In genomic region chr12:12839003-12839395, GRCh38 we compare ENCODE assay signal across 23 cellular contexts. TPM values are rescaled to one million over a fixed set of nuclear protein-coding genes. Genes with fewer than 3 reads are reported as not detected.
DNase-seq lines count a peak whose midpoint lies in the region; ATAC-seq, FAIRE-seq and TF ChIP-seq lines count a peak whose summit lies in the region.
"Had no signal": no experiment of that assay in that cellular context is flagged by ENCODE, and none has a peak within 500 bp of the region (broad histone marks: within the 10 kb centered on the region; RNA-seq: fewer than 3 reads in every experiment).

No MANE protein-coding gene starts in this region.

- POLR2A ChIA-PET in HCT116 (lab: Charles Lee), result interaction anchor here (1.0 to 5.3 kb wide), 5 partner anchors 30 to 61 kb away, joined by 4 to 66 read pairs (median 18); partner anchors contain the start of gene GPRC5A
- POLR2A ChIA-PET in activated CD4-positive, alpha-beta memory T cell treated with anti-CD3 and anti-CD28 coated beads for 36 hours (lab: Charles Lee), result interaction anchor here (0.8 to 1.0 kb wide), 2 partner anchors 27 to 143 kb away, joined by 3 read pairs; no protein-coding TSS in a partner anchor

- peak overlapping the region; percentile 85 for H3K27ac ChIP-seq in HCT116 (ENCODE audit: low read depth, low read length)
- H3K27ac ChIP-seq in keratinocyte (ENCODE audit: control insufficient read depth, insufficient read depth, low read length), result peak overlapping the region; percentile 73
- H3K27ac ChIP-seq in MM.1S (ENCODE audit: low read length), result no peak overlapping the region
- H3K27ac ChIP-seq: BLaER1 had no signal

- H3K9ac ChIP-seq in HCT116 (ENCODE audit: low read length) (peak overlapping the region; percentile 66), keratinocyte (ENCODE audit: control insufficient read depth, extremely low read depth, insufficient read depth, low read length) (no peak overlapping the region), MM.1S (ENCODE audit: low read length) (no peak overlapping the region)
- H3K9ac ChIP-seq: BLaER1 had no signal

- no peak for TF ChIP-seq POLR2A in HCT116 (IDR thresholded peaks at IDR 0.05; ENCODE audit: borderline replicate concordance, extremely low read depth, insufficient read depth, insufficient read length)

- H3K36me3 Mint-ChIP-seq in activated CD4-positive, alpha-beta T cell treated with anti-CD3 and anti-CD28 coated beads, Interleukin-2, amount 10 ng/mL, durations not matched to agents 24 days and 14 days (ENCODE audit: low read depth), result peaks cover 28% of the 10 kb centered on the region
- peaks cover 9% of the 10 kb centered on the region for H3K36me3 Mint-ChIP-seq in activated CD4-positive, alpha-beta memory T cell treated with anti-CD3 and anti-CD28 coated beads for 36 hours
- H3K36me3 Mint-ChIP-seq: WTC11 had no signal

- ATAC-seq in HCT116 (no peak), sciatic nerve (no peak)
- ATAC-seq: activated CD8-positive, alpha-beta memory T cell treated with anti-CD3 and anti-CD28 coated beads, Interleukin-2, amount 10 ng/mL, durations not matched to agents 7 days and 5 days; WTC11 had no signal

- no TSS peak for BruUV-seq in HCT116 (replicated peaks; lab: Mats Ljungman, UMichigan)

- dilution Hi-C loops in keratinocyte (cut with MboI; ENCODE audit: extremely low pct_ligation_motif_present, low sequenced_read_pairs), result no loop called here

- DNase-seq in activated CD4-positive, alpha-beta T cell treated with anti-CD3 and anti-CD28 coated beads, Interleukin-2, amount 10 ng/mL, durations not matched to agents 24 days and 14 days, result no peak
- DNase-seq in activated CD4-positive, alpha-beta T cell treated with anti-CD3 and anti-CD28 coated beads, Interleukin-2, amount 50 U/mL, for 4 hours, result no peak
- DNase-seq in HCT116 (ENCODE audit: low read depth, low spot score) (no peak), keratinocyte (ENCODE audit: low read depth, low spot score) (no peak), SKM-1 treated with dmso at 0.1 percent for 144 hours (lab: John Stamatoyannopoulos, UW; ENCODE audit: unreplicated experiment) (no peak), MM.1S (no peak), sciatic nerve (ENCODE audit: low spot score) (no peak)
- no peak for DNase-seq in activated CD4-positive, alpha-beta memory T cell treated with anti-CD3 and anti-CD28 coated beads for 36 hours
- DNase-seq: activated CD8-positive, alpha-beta memory T cell treated with anti-CD3 and anti-CD28 coated beads, Interleukin-2, amount 10 ng/mL, durations not matched to agents 7 days and 5 days; activated naive CD4-positive, alpha-beta T cell treated with anti-CD3 and anti-CD28 coated beads for 36 hours; NCI-H1417 treated with DMSO at 0.1 percent for 48 hours; NCI-H2171 treated with DMSO at 0.1 percent for 48 hours; nephron progenitor cell; SHP77 treated with DMSO at 0.1 percent for 48 hours; stimulated activated CD4-positive, alpha-beta T cell treated with anti-CD3 and anti-CD28 coated beads, Interleukin-4, amount 100 ng/mL, for 24 hours; stomach; upper lobe of left lung had no signal

- H3K9me2 ChIP-seq in HCT116 (ENCODE audit: insufficient read depth) (no peaks in the 10 kb centered on the region), MM.1S (replicated peaks; ENCODE audit: insufficient read depth, low read length) (no peaks in the 10 kb centered on the region)

- no peaks in the 10 kb centered on the region for H3K9me3 Mint-ChIP-seq in activated CD4-positive, alpha-beta T cell treated with anti-CD3 and anti-CD28 coated beads, Interleukin-2, amount 10 ng/mL, durations not matched to agents 24 days and 14 days
- peaks cover under 1% of the 10 kb centered on the region for H3K9me3 Mint-ChIP-seq in activated CD4-positive, alpha-beta memory T cell treated with anti-CD3 and anti-CD28 coated beads for 36 hours
- H3K9me3 Mint-ChIP-seq: activated naive CD4-positive, alpha-beta T cell treated with anti-CD3 and anti-CD28 coated beads for 36 hours; nephron progenitor cell; WTC11 had no signal

- CTCF ChIA-PET in HCT116 (lab: Charles Lee), result interaction anchor here (1.3 to 2.7 kb wide), 4 partner anchors 25 to 76 kb away, joined by 3 to 29 read pairs (median 4); partner anchors contain the start of gene GPRC5A
- CTCF ChIA-PET in activated CD4-positive, alpha-beta memory T cell treated with anti-CD3 and anti-CD28 coated beads for 36 hours (lab: Charles Lee), result interaction anchor here (0.8 to 3.5 kb wide), 6 partner anchors 13 to 102 kb away, joined by 3 to 30 read pairs (median 11); partner anchors contain the start of genes DDX47 and GPRC5A

- TF ChIP-seq CTCF in HCT116 (IDR thresholded peaks at IDR 0.05 in 2 of 3, conservative IDR thresholded peaks at IDR 0.05 in 1 of 3; ENCODE audit: borderline replicate concordance in 1 of 3, insufficient read depth in 1 of 3, low read depth in 2 of 3, low read length in 2 of 3) (no peak), keratinocyte (optimal IDR thresholded peaks at IDR 0.05 in 1 of 3, IDR thresholded peaks at IDR 0.05 in 1 of 3, conservative IDR thresholded peaks at IDR 0.05 in 1 of 3; ENCODE audit: extremely low read depth in 1 of 3, insufficient read depth in 2 of 3, low read length in 3 of 3) (no peak), MM.1S (IDR thresholded peaks at IDR 0.05; ENCODE audit: low read length) (no peak)

- peaks cover 84 to 96% of the 10 kb centered on the region in 2 experiments for H3K4me1 ChIP-seq in HCT116 (ENCODE audit: control insufficient read depth in 1 of 2, insufficient read depth in 2 of 2, low read length in 2 of 2)
- peaks cover 54% of the 10 kb centered on the region for H3K4me1 ChIP-seq in keratinocyte (ENCODE audit: control insufficient read depth, extremely low read depth, insufficient read depth, low read length)
- H3K4me1 ChIP-seq in MM.1S (ENCODE audit: low read length), result peaks cover 4% of the 10 kb centered on the region

- H3K79me2 ChIP-seq in HCT116 (ENCODE audit: insufficient read depth, low read length) (peaks cover 12% of the 10 kb centered on the region), keratinocyte (ENCODE audit: control insufficient read depth, insufficient read depth, low read length) (no peaks in the 10 kb centered on the region), MM.1S (ENCODE audit: low read length) (no peaks in the 10 kb centered on the region)

- H2AFZ ChIP-seq in HCT116 (ENCODE audit: low read depth, low read length, poor library complexity, severe bottlenecking) (no peak overlapping the region), keratinocyte (ENCODE audit: control insufficient read depth, low read length) (no peak overlapping the region), MM.1S (ENCODE audit: low read length) (no peak overlapping the region)

- peak overlapping the region; percentile 73 for H3K27ac Mint-ChIP-seq in activated CD4-positive, alpha-beta T cell treated with anti-CD3 and anti-CD28 coated beads, Interleukin-2, amount 10 ng/mL, durations not matched to agents 24 days and 14 days
- H3K27ac Mint-ChIP-seq in activated CD4-positive, alpha-beta memory T cell treated with anti-CD3 and anti-CD28 coated beads for 36 hours, result peak overlapping the region; percentile 66
- H3K27ac Mint-ChIP-seq: activated CD8-positive, alpha-beta memory T cell treated with anti-CD3 and anti-CD28 coated beads, Interleukin-2, amount 10 ng/mL, durations not matched to agents 7 days and 5 days; nephron progenitor cell; progenitor cell of endocrine pancreas; WTC11 had no signal

- H3K4me2 ChIP-seq in HCT116 (ENCODE audit: low read length) (peak overlapping the region; percentile 77), keratinocyte (ENCODE audit: control insufficient read depth, extremely low read depth, insufficient read depth, low read depth, low read length) (no peak overlapping the region), MM.1S (ENCODE audit: low read depth, low read length) (no peak overlapping the region)
- H3K4me2 ChIP-seq: BLaER1 had no signal

- H3K4me3 Mint-ChIP-seq in activated CD4-positive, alpha-beta T cell treated with anti-CD3 and anti-CD28 coated beads, Interleukin-2, amount 10 ng/mL, durations not matched to agents 24 days and 14 days, result peak overlapping the region; percentile 18
- H3K4me3 Mint-ChIP-seq in activated CD4-positive, alpha-beta memory T cell treated with anti-CD3 and anti-CD28 coated beads for 36 hours, result no peak overlapping the region
- H3K4me3 Mint-ChIP-seq: activated CD8-positive, alpha-beta memory T cell treated with anti-CD3 and anti-CD28 coated beads, Interleukin-2, amount 10 ng/mL, durations not matched to agents 7 days and 5 days; activated naive CD4-positive, alpha-beta T cell treated with anti-CD3 and anti-CD28 coated beads for 36 hours; nephron progenitor cell; WTC11 had no signal

- intact Hi-C loops in activated CD4-positive, alpha-beta T cell treated with anti-CD3 and anti-CD28 coated beads, Interleukin-2, amount 10 ng/mL, durations not matched to agents 24 days and 14 days (cut with micrococcal nuclease), result loop anchor here (5.0 kb wide), 1 partner anchor 373 kb away; no protein-coding TSS in a partner anchor
- intact Hi-C loops in HCT116 (cut with micrococcal nuclease), result no loop called here
- intact Hi-C loops in activated CD4-positive, alpha-beta memory T cell treated with anti-CD3 and anti-CD28 coated beads for 36 hours (cut with micrococcal nuclease), result loop anchor here (2.0 to 5.0 kb wide), 3 partner anchors 162 to 373 kb away; partner anchors contain the start of genes GSG1 and HEBP1
- intact Hi-C loops in sciatic nerve (cut with DNase I), result no loop called here

- H3K9me1 ChIP-seq in keratinocyte (ENCODE audit: control insufficient read depth, extremely low read depth, insufficient read depth, low read length), result no peaks in the 10 kb centered on the region

- RAD21 ChIA-PET in HCT116 (lab: Charles Lee; ENCODE audit: low non-redundant PET in 1 of 2, low total read pairs in 2 of 2, uncharacterized antibody in 2 of 2, unreplicated experiment in 2 of 2), result interaction anchor here in 1 of 2 experiments (1.1 to 3.1 kb wide), 2 partner anchors 48 to 52 kb away, joined by 3 to 12 read pairs; partner anchors contain the start of gene GPRC5A

- no peaks in the 10 kb centered on the region for H3F3A ChIP-seq in MM.1S (ENCODE audit: insufficient read depth, low read length)

- 0 out of 4 replicates have a peak, but pooled peaks cover 0 to 13% of the 10 kb centered on the region in 2 experiments for H3K36me3 ChIP-seq in HCT116 (ENCODE audit: control insufficient read depth in 1 of 2, insufficient read depth in 2 of 2, low read length in 2 of 2)
- H3K36me3 ChIP-seq in keratinocyte (ENCODE audit: control insufficient read depth in 2 of 2, extremely low read depth in 1 of 2, insufficient read depth in 2 of 2, low read length in 2 of 2), result peaks cover 4 to 5% of the 10 kb centered on the region in 2 experiments
- no peaks in the 10 kb centered on the region for H3K36me3 ChIP-seq in MM.1S (replicated peaks; ENCODE audit: insufficient read depth, low read length)

- no peaks in the 10 kb centered on the region for H3K27me3 Mint-ChIP-seq in activated CD4-positive, alpha-beta T cell treated with anti-CD3 and anti-CD28 coated beads, Interleukin-2, amount 10 ng/mL, durations not matched to agents 24 days and 14 days
- H3K27me3 Mint-ChIP-seq in activated CD4-positive, alpha-beta memory T cell treated with anti-CD3 and anti-CD28 coated beads for 36 hours, result no peaks in the 10 kb centered on the region
- H3K27me3 Mint-ChIP-seq: activated CD8-positive, alpha-beta memory T cell treated with anti-CD3 and anti-CD28 coated beads, Interleukin-2, amount 10 ng/mL, durations not matched to agents 7 days and 5 days; progenitor cell of endocrine pancreas had no signal

- H3K9me3 ChIP-seq in HCT116 (ENCODE audit: control insufficient read depth in 1 of 2, insufficient read depth in 1 of 2, low read depth in 1 of 2, low read length in 2 of 2) (no peaks in the 10 kb centered on the region), keratinocyte (ENCODE audit: control insufficient read depth, low read depth, low read length) (no peaks in the 10 kb centered on the region), MM.1S (replicated peaks; ENCODE audit: insufficient read depth, low read length) (no peaks in the 10 kb centered on the region)
- H3K9me3 ChIP-seq: BLaER1, stomach, upper lobe of left lung had no signal

- no peak for FAIRE-seq in keratinocyte (lab: Jason Lieb, UNC)
- FAIRE-seq: A204.1, frontal cortex, G401.6 had no signal

- H4K20me1 ChIP-seq in HCT116 (ENCODE audit: insufficient read depth), result no peaks in the 10 kb centered on the region
- no peaks in the 10 kb centered on the region for H4K20me1 ChIP-seq in keratinocyte (ENCODE audit: control insufficient read depth, extremely low read depth, insufficient read depth, low read length)
- no peaks in the 10 kb centered on the region for H4K20me1 ChIP-seq in MM.1S (ENCODE audit: insufficient read depth, low read length)
- H4K20me1 ChIP-seq: BLaER1 had no signal

- H3K4me1 Mint-ChIP-seq in activated CD4-positive, alpha-beta T cell treated with anti-CD3 and anti-CD28 coated beads, Interleukin-2, amount 10 ng/mL, durations not matched to agents 24 days and 14 days, result peaks cover 24% of the 10 kb centered on the region
- peaks cover 38% of the 10 kb centered on the region for H3K4me1 Mint-ChIP-seq in activated CD4-positive, alpha-beta memory T cell treated with anti-CD3 and anti-CD28 coated beads for 36 hours (ENCODE audit: low read depth)

- TF ChIP-seq RAD21 in HCT116 (IDR thresholded peaks at IDR 0.05; ENCODE audit: low read depth), result no peak

- H3K4me3 ChIP-seq in HCT116 (replicated peaks in 1 of 2; ENCODE audit: low read depth in 1 of 2, low read length in 2 of 2) (no peak overlapping the region), keratinocyte (ENCODE audit: control insufficient read depth in 2 of 3, extremely low read depth in 1 of 3, insufficient read depth in 2 of 3, low read depth in 1 of 3, low read length in 3 of 3) (no peak overlapping the region), MM.1S (ENCODE audit: low read length) (no peak overlapping the region)
- H3K4me3 ChIP-seq: BLaER1, stomach, upper lobe of left lung had no signal

- H3K27me3 ChIP-seq in HCT116 (ENCODE audit: insufficient read depth, low read length), result no peaks in the 10 kb centered on the region
- no peaks in the 10 kb centered on the region for H3K27me3 ChIP-seq in keratinocyte (ENCODE audit: control insufficient read depth, extremely low read depth, insufficient read depth, low read length)
- no peaks in the 10 kb centered on the region for H3K27me3 ChIP-seq in MM.1S (replicated peaks; ENCODE audit: insufficient read depth, low read length)
- H3K27me3 ChIP-seq: BLaER1, stomach, upper lobe of left lung had no signal

RNA-seq across cellular contexts. Expression of gene DDX47, which starts 25.9 kb away (rescaled TPM):
- total RNA-seq in activated CD4-positive, alpha-beta T cell treated with anti-CD3 and anti-CD28 coated beads, Interleukin-2, amount 10 ng/mL, durations not matched to agents 24 days and 14 days, result 123 and 133 TPM in 2 replicates
- total RNA-seq in HCT116 (2021; ENCODE audit: unreplicated experiment) (103 TPM), sciatic nerve (48.6 TPM)
- 47.9 and 52.6 TPM in 2 replicates for polyA plus RNA-seq in HCT116 (2012)
- 10 to 100 TPM; 75.2 to 75.3 TPM for total RNA-seq in activated CD4-positive, alpha-beta memory T cell treated with anti-CD3 and anti-CD28 coated beads for 36 hours
- polyA plus RNA-seq in keratinocyte, result 52.9 to 92.6 TPM (median 90.2 TPM) in 3 replicates
- 28.2 TPM for polyA plus RNA-seq in keratinocyte (2011; ENCODE audit: low read depth)
- polyA plus RNA-seq in keratinocyte (2011; cell fraction: cytosol; rRNA removed), result 62.7 and 107 TPM in 2 replicates
- polyA plus RNA-seq in keratinocyte (2011; cell fraction: nucleus; rRNA removed), result 129 and 167 TPM in 2 replicates
- 53.1 and 62.8 TPM in 2 replicates for polyA plus RNA-seq in keratinocyte (2012; ENCODE audit: low replicate concordance)
- 41.9 to 55.1 TPM (median 42.5 TPM) in 3 replicates for polyA minus RNA-seq in keratinocyte
- 34.1 TPM for polyA minus RNA-seq in keratinocyte (2011; cell fraction: cytosol; rRNA and poly(A)+ RNA removed)
- 33.2 and 61.5 TPM in 2 replicates for polyA minus RNA-seq in keratinocyte (2011; cell fraction: nucleus; rRNA and poly(A)+ RNA removed)

RNA-seq across cellular contexts. Expression of gene GPRC5A, which starts 52.4 kb away (rescaled TPM):
- total RNA-seq in activated CD4-positive, alpha-beta T cell treated with anti-CD3 and anti-CD28 coated beads, Interleukin-2, amount 10 ng/mL, durations not matched to agents 24 days and 14 days, result not detected in 2 replicates
- 305 TPM for total RNA-seq in HCT116 (2021; ENCODE audit: unreplicated experiment)
- 200 and 379 TPM in 2 replicates for polyA plus RNA-seq in HCT116 (2012)
- under 1 TPM; 0.07 to 0.10 TPM for total RNA-seq in activated CD4-positive, alpha-beta memory T cell treated with anti-CD3 and anti-CD28 coated beads for 36 hours
- polyA plus RNA-seq in keratinocyte, result 25.5 to 73.6 TPM (median 28.8 TPM) in 3 replicates
- 7.3 TPM for polyA plus RNA-seq in keratinocyte (2011; ENCODE audit: low read depth)
- polyA plus RNA-seq in keratinocyte (2011; cell fraction: cytosol; rRNA removed), result 14.9 and 26.4 TPM in 2 replicates
- polyA plus RNA-seq in keratinocyte (2011; cell fraction: nucleus; rRNA removed), result 98.1 and 149 TPM in 2 replicates
- 21.0 and 27.1 TPM in 2 replicates for polyA plus RNA-seq in keratinocyte (2012; ENCODE audit: low replicate concordance)
- 103 to 158 TPM (median 139 TPM) in 3 replicates for polyA minus RNA-seq in keratinocyte
- 30.7 TPM for polyA minus RNA-seq in keratinocyte (2011; cell fraction: cytosol; rRNA and poly(A)+ RNA removed)
- 106 and 122 TPM in 2 replicates for polyA minus RNA-seq in keratinocyte (2011; cell fraction: nucleus; rRNA and poly(A)+ RNA removed)
- total RNA-seq in sciatic nerve, result 9.3 TPM
- total RNA-seq: activated CD8-positive, alpha-beta memory T cell treated with anti-CD3 and anti-CD28 coated beads, Interleukin-2, amount 10 ng/mL, durations not matched to agents 7 days and 5 days had no signal

RNA-seq across cellular contexts. Expression of gene APOLD1, which starts 53.5 kb away (rescaled TPM):
- total RNA-seq in activated CD4-positive, alpha-beta T cell treated with anti-CD3 and anti-CD28 coated beads, Interleukin-2, amount 10 ng/mL, durations not matched to agents 24 days and 14 days, result 4.1 and 5.2 TPM in 2 replicates
- total RNA-seq in HCT116 (2021; ENCODE audit: unreplicated experiment) (3.9 TPM), sciatic nerve (41.1 TPM)
- polyA plus RNA-seq in HCT116 (2012), result 1.6 and 2.5 TPM in 2 replicates
- total RNA-seq in activated CD4-positive, alpha-beta memory T cell treated with anti-CD3 and anti-CD28 coated beads for 36 hours, result 1 to 10 TPM; 3.4 to 4.4 TPM
- 0.34 to 0.36 TPM (median 0.34 TPM) in 3 replicates for polyA plus RNA-seq in keratinocyte
- 0.05 TPM for polyA plus RNA-seq in keratinocyte (2011; ENCODE audit: low read depth)
- polyA plus RNA-seq in keratinocyte (2011; cell fraction: cytosol; rRNA removed), result 0.17 and 0.40 TPM in 2 replicates
- polyA plus RNA-seq in keratinocyte (2011; cell fraction: nucleus; rRNA removed), result 0.34 and 0.36 TPM in 2 replicates
- polyA plus RNA-seq in keratinocyte (2012; ENCODE audit: low replicate concordance), result 0.22 and 0.34 TPM in 2 replicates
- polyA minus RNA-seq in keratinocyte, result 0.26 to 0.33 TPM (median 0.26 TPM) in 3 replicates
- polyA minus RNA-seq in keratinocyte (2011; cell fraction: cytosol; rRNA and poly(A)+ RNA removed), result 0.58 TPM
- 0.31 and 0.32 TPM in 2 replicates for polyA minus RNA-seq in keratinocyte (2011; cell fraction: nucleus; rRNA and poly(A)+ RNA removed)

Comparison
In these comparisons a context has a peak if more than half of its experiments do, and no peak if none do; other contexts are left out.
1. RNA of gene GPRC5A, which starts 52.4 kb away (total RNA-seq): 305 TPM in HCT116 (single experiment); 9.3 TPM in sciatic nerve (single experiment), 0.07 to 0.10 TPM in activated CD4-positive, alpha-beta memory T cell treated with anti-CD3 and anti-CD28 coated beads for 36 hours and not detected in activated CD4-positive, alpha-beta T cell treated with anti-CD3 and anti-CD28 coated beads, Interleukin-2, amount 10 ng/mL, durations not matched to agents 24 days and 14 days; every median in the first group is over 10 times any median in the second.
2. intact Hi-C loops: an anchor here in activated CD4-positive, alpha-beta T cell treated with anti-CD3 and anti-CD28 coated beads, Interleukin-2, amount 10 ng/mL, durations not matched to agents 24 days and 14 days (5.0 kb wide) and activated CD4-positive, alpha-beta memory T cell treated with anti-CD3 and anti-CD28 coated beads for 36 hours (2.0 to 5.0 kb wide); none called in HCT116 and sciatic nerve.